Comparison of ENCODE assay signal across 16 cellular contexts in the genomic region with DNA sequence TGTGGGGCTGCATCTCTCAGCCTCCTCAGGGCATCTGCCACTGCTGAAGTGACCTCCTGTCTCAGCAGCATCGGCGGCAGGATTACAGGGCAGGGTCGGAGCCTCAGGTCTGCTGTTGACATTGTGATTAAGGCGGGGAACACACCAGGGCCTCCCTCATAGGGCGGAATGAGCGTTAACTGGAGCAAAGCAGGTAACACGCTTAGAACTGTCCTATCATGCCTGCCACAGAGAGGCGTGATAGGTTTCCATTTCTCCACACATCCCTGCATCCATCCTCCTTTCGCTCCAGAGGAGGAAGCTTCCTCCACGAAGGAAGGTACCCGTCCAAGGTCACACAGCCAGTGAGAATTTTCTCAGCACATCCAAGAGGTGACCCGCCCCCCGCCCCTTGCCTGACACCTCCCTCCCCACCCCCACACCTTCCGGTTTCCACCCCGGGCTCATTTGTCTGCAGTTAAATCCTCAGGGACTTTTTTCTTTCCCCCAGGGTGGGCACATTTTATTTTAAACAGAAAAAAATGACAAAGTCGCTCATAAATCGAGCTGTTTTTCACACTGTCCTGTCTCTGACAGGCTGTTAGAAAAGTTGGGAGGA.
"Had no signal": no experiment of that assay in that cellular context is flagged by ENCODE, and none has a peak within 500 bp of the region (broad histone marks: within the 10 kb centered on the region; RNA-seq: fewer than 3 reads in every experiment).

No MANE protein-coding gene starts in this region.

- H3K27ac ChIP-seq: colonic mucosa, sigmoid colon, VCaP had no signal

- H3K36me3 ChIP-seq: colonic mucosa, sigmoid colon had no signal

- DNase-seq: activated CD4-positive, alpha-beta T cell treated with anti-CD3 and anti-CD28 coated beads, Interleukin-2, amount 10 ng/mL, durations not matched to agents 7 days and 5 days; activated CD8-positive, alpha-beta memory T cell treated with anti-CD3 and anti-CD28 coated beads for 24 hours; activated naive CD4-positive, alpha-beta T cell treated with Interleukin-2 at 50 U/mL for 16 hours; activated naive CD8-positive, alpha-beta T cell treated with anti-CD3 and anti-CD28 coated beads, Interleukin-2, amount 50 U/mL, for 24 hours; caudate nucleus; colonic mucosa; mammary epithelial cell; mucosa of descending colon; natural killer cell; sigmoid colon; stimulated activated CD4-positive, alpha-beta T cell treated with anti-CD3 and anti-CD28 coated beads, Interleukin-12 subunit alpha, Interleukin-12 subunit beta, amount 100 ng/mL, for 4 hours; stimulated activated naive CD4-positive, alpha-beta T cell; substantia nigra; T-cell; T1000 had no signal

- H3K27me3 ChIP-seq: colonic mucosa, sigmoid colon had no signal

- H3K9me3 ChIP-seq: colonic mucosa, mucosa of descending colon, sigmoid colon had no signal

- H3K4me3 ChIP-seq: colonic mucosa, mucosa of descending colon, sigmoid colon had no signal

- H3K4me1 ChIP-seq: colonic mucosa had no signal
